ENCODE assay signal across 8 cellular contexts in genomic region chr6:109236140-109237081, GRCh38.
DNase-seq lines count a peak whose midpoint lies in the region; ATAC-seq and TF ChIP-seq lines count a peak whose summit lies in the region.

No MANE protein-coding gene starts in this region.

- intact Hi-C loops in lower leg skin (cut with DNase I; ENCODE audit: low total_unique reads), result no loop called here

- no peak overlapping the region for H3K9ac ChIP-seq in subcutaneous abdominal adipose tissue (ENCODE audit: low read length in 5 of 5)

- peak; percentile 20 for TF ChIP-seq CTCF in GM12865 (IDR thresholded peaks at IDR 0.05; ENCODE audit: insufficient read depth, low read depth, low read length, missing control alignments)
- TF ChIP-seq CTCF in hepatocyte (IDR thresholded peaks at IDR 0.05; ENCODE audit: poor library complexity), result peak; percentile 22
- no peak for TF ChIP-seq CTCF in lower leg skin (IDR thresholded peaks at IDR 0.05)

- H3K27ac ChIP-seq in hepatocyte, result no peak overlapping the region
- peak overlapping the region; percentile 99 for H3K27ac ChIP-seq in subcutaneous abdominal adipose tissue (ENCODE audit: low read depth, low read length)

- H4K20me1 ChIP-seq in hepatocyte (ENCODE audit: insufficient read depth, poor library complexity, severe bottlenecking), result no peaks in the 10 kb centered on the region

- no peak overlapping the region for H3K4me2 ChIP-seq in hepatocyte

- H3K36me3 ChIP-seq in hepatocyte (replicated peaks; ENCODE audit: insufficient read depth, low read depth) (no peaks in the 10 kb centered on the region), subcutaneous abdominal adipose tissue (ENCODE audit: control insufficient read depth in 5 of 5, insufficient read depth in 5 of 5, low read length in 5 of 5) (no peaks in the 10 kb centered on the region)

- no peaks in the 10 kb centered on the region for H3K9me3 ChIP-seq in hepatocyte (ENCODE audit: low read depth)
- no peaks in the 10 kb centered on the region for H3K9me3 ChIP-seq in subcutaneous abdominal adipose tissue (ENCODE audit: control insufficient read depth in 5 of 5, low read length in 5 of 5)

- DNase-seq in GM12865 (ENCODE audit: low read depth) (peak; percentile 41), SHP77 (lab: John Stamatoyannopoulos, UW) (peak; percentile 93), hepatocyte (ENCODE audit: low spot score) (peak; percentile 55), lower leg skin (ENCODE audit: low spot score in 2 of 2) (no peak), cortex of kidney (lab: John Stamatoyannopoulos, UW) (no peak)

- ATAC-seq in HG03460 (IDR thresholded peaks at IDR 0.05; ENCODE audit: unreplicated experiment) (peak; percentile 81), HG03571 (IDR thresholded peaks at IDR 0.05; ENCODE audit: unreplicated experiment) (no peak)

- WGBS in hepatocyte (ENCODE audit: low lambda C conversion rate, missing lambda C conversion rate), result 48% methylated on average over 18 of the region's 18 CpGs
- 69 to 76% methylated on average over 18 of the region's 18 CpGs for WGBS in lower leg skin, 2 donors

- H3K4me1 ChIP-seq in hepatocyte (ENCODE audit: insufficient read depth) (peaks cover 11% of the 10 kb centered on the region), subcutaneous abdominal adipose tissue (ENCODE audit: control insufficient read depth in 5 of 5, insufficient read depth in 5 of 5, low read length in 5 of 5) (peaks cover 7 to 50% (median 35%) of the 10 kb centered on the region in 5 donors)

- H3K27me3 ChIP-seq in hepatocyte, result no peaks in the 10 kb centered on the region
- H3K27me3 ChIP-seq in subcutaneous abdominal adipose tissue (ENCODE audit: control insufficient read depth in 5 of 5, insufficient read depth in 4 of 5, low read length in 5 of 5), result no peaks in the 10 kb centered on the region

- H3K9me2 ChIP-seq in hepatocyte (replicated peaks; ENCODE audit: insufficient read depth), result no peaks in the 10 kb centered on the region

- H3K4me3 ChIP-seq in GM12865 (ENCODE audit: low read depth, low read length), result no peak overlapping the region
- H3K4me3 ChIP-seq in hepatocyte, result no peak overlapping the region
- H3K4me3 ChIP-seq in subcutaneous abdominal adipose tissue (ENCODE audit: low read depth in 1 of 5, low read length in 5 of 5), result no peak overlapping the region
- H3K4me3 ChIP-seq in lower leg skin (ENCODE audit: low read depth, poor library complexity, severe bottlenecking), result no peak overlapping the region

- no peak overlapping the region for H2AFZ ChIP-seq in hepatocyte

- TF ChIP-seq POLR2A in lower leg skin (IDR thresholded peaks at IDR 0.05), result no peak

- no peaks in the 10 kb centered on the region for H3K79me2 ChIP-seq in hepatocyte

Comparison
In these comparisons a context has a peak if more than half of its experiments do, and no peak if none do; other contexts are left out.
1. DNase-seq: peak in GM12865 (single experiment), SHP77 (2 of 2) and hepatocyte (single experiment); none in lower leg skin (0 of 2) and cortex of kidney (single experiment).
2. CTCF ChIP-seq: peak in GM12865 (single experiment) and hepatocyte (single experiment); none in lower leg skin (0 of 3).